ENCODE assay signal across 8 cellular contexts in genomic region chr3:58433400-58434169, GRCh38. TPM values are rescaled to one million over a fixed set of nuclear protein-coding genes. Genes with fewer than 3 reads are reported as not detected.
A peak's percentile ranks its signal among the peaks of the same experiment; 100 is the strongest.
DNase-seq lines count a peak whose midpoint lies in the region; ATAC-seq and TF ChIP-seq lines count a peak whose summit lies in the region.

Gene PDHB, minus strand, starts transcription at chr3:58433832. Its CDS starts 23 bp downstream, at chr3:58433809.

- no peaks in the 10 kb centered on the region for H3K27me3 Mint-ChIP-seq in CD8-positive, alpha-beta T cell (ENCODE audit: low read depth)

- intact Hi-C loops in CD8-positive, alpha-beta T cell (cut with DNase I, micrococcal nuclease) = loop anchor here (1.0 to 10.0 kb wide), 12 partner anchors 58 to 1206 kb away; partner anchors contain the start of genes ABHD6 (in 2 of the 2), HTD2 (in 2 of the 2), PXK (in 2 of the 2) and RPP14 (in 2 of the 2)

- H3K9me3 Mint-ChIP-seq in CD8-positive, alpha-beta T cell = no peaks in the 10 kb centered on the region

- H3K36me3 Mint-ChIP-seq in CD8-positive, alpha-beta T cell = peaks cover 41% of the 10 kb centered on the region

- H3K27me3 ChIP-seq in CD8-positive, alpha-beta T cell (ENCODE audit: insufficient read depth, low read length) = no peaks in the 10 kb centered on the region

- no peaks in the 10 kb centered on the region for H3K9me3 ChIP-seq in CD8-positive, alpha-beta T cell (ENCODE audit: low read length)

- DNase-seq in CD8-positive, alpha-beta T cell = peak; percentile 74 to 93 (median 87)
- DNase-seq in HK-2 (ENCODE audit: unreplicated experiment) (peak; percentile 86), NK-92 (lab: John Stamatoyannopoulos, UW; ENCODE audit: unreplicated experiment) (peak; percentile 28), lung microvascular endothelial cell (ENCODE audit: low read depth in 2 of 2) (peak; percentile 90 to 93)
- DNase-seq in activated CD8-positive, alpha-beta memory T cell treated with anti-CD3 and anti-CD28 coated beads for 1 hour (ENCODE audit: extremely low read depth in 1 of 2, low read depth in 1 of 2) = peak; percentile 75 to 84
- DNase-seq in effector CD4-positive, alpha-beta T cell = peak; percentile 81
- DNase-seq in stimulated activated CD4-positive, alpha-beta T cell treated with anti-CD3 and anti-CD28 coated beads, TNF-alpha, amount 100 ng/mL, for 4 hours (ENCODE audit: low read depth in 3 of 3) = peak; percentile 81 to 86 (median 81)

- H3K4me3 Mint-ChIP-seq in CD8-positive, alpha-beta T cell = peak within 1 kb of the TSS; percentile 92

- H3K36me3 ChIP-seq in CD8-positive, alpha-beta T cell (ENCODE audit: insufficient read depth, low read length) = peaks cover 30% of the 10 kb centered on the region

- POLR2A ChIA-PET in CD8-positive, alpha-beta T cell (lab: Charles Lee) = interaction anchor here (0.6 to 2.2 kb wide), 12 partner anchors 9 to 838 kb away, joined by 3 to 8 read pairs (median 4); partner anchors contain the start of genes HTD2, KCTD6 and RPP14

- TF ChIP-seq CTCF in CD8-positive, alpha-beta T cell (IDR thresholded peaks at IDR 0.05) = no peak

- peak; percentile 97 for ATAC-seq in CD8-positive, alpha-beta T cell
- ATAC-seq in GM19455 (IDR thresholded peaks at IDR 0.05; ENCODE audit: unreplicated experiment) = peak; percentile 97

- peaks cover 10% of the 10 kb centered on the region for H3K4me1 ChIP-seq in CD8-positive, alpha-beta T cell (ENCODE audit: insufficient read depth, low read length)

- peak within 1 kb of the TSS; percentile 97 for H3K27ac Mint-ChIP-seq in CD8-positive, alpha-beta T cell

- CTCF ChIA-PET in CD8-positive, alpha-beta T cell (lab: Charles Lee) = interaction anchor here (1.3 to 1.8 kb wide), 2 partner anchors 18 to 127 kb away, joined by 3 to 4 read pairs; partner anchors contain the start of genes HTD2 and RPP14

- peak within 1 kb of the TSS; percentile 87 for H3K27ac ChIP-seq in CD8-positive, alpha-beta T cell (ENCODE audit: low read depth, low read length)

- H3K4me3 ChIP-seq in CD8-positive, alpha-beta T cell (ENCODE audit: low read depth, low read length) = peak within 1 kb of the TSS; percentile 88

- H3K4me1 Mint-ChIP-seq in CD8-positive, alpha-beta T cell (ENCODE audit: low read depth) = peaks cover 25% of the 10 kb centered on the region

RNA-seq across cellular contexts. Expression of gene PDHB, which starts in this region (rescaled TPM):
- total RNA-seq in CD8-positive, alpha-beta T cell = 10 to 100 TPM; 32.5 to 33.2 TPM
- total RNA-seq in lung microvascular endothelial cell = 56.4 and 59.3 TPM in 2 replicates

Comparison
In these comparisons a context has a peak if more than half of its experiments do, and no peak if none do; other contexts are left out.
1. Peak in every context shown above with its lines: DNase-seq, ATAC-seq, H3K4me3 ChIP-seq and H3K27ac ChIP-seq.
2. DNase-seq: peak in every context shown above with its lines; median percentile 92 in lung microvascular endothelial cell; 87 in CD8-positive, alpha-beta T cell; 86 in HK-2; 81 in effector CD4-positive, alpha-beta T cell; 81 in stimulated activated CD4-positive, alpha-beta T cell treated with anti-CD3 and anti-CD28 coated beads, TNF-alpha, amount 100 ng/mL, for 4 hours; 80 in activated CD8-positive, alpha-beta memory T cell treated with anti-CD3 and anti-CD28 coated beads for 1 hour; 28 in NK-92.